In the genomic region with DNA sequence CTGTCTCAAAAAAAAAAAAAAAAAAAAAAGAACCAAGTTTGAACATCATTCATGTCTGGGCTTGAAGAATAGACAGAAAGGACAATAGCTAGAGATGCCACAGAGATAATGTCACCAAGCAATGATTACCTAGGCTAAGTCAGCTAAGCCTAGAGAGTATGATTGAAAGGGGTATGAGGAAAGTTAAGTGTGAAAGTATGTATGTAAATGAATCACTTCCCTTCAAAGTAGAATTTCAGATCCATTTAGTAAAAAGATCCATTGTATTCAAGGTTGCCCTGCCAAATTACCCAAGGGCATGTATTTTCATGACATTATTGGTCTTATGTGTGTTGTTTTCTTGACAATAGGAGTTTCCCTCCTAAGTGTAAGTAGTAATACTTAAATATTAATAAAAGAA, we compare ENCODE assay signal across 18 cellular contexts. TPM values are rescaled to one million over a fixed set of nuclear protein-coding genes. Genes with fewer than 3 reads are reported as not detected.
DNase-seq lines count a peak whose midpoint lies in the region; ATAC-seq and TF ChIP-seq lines count a peak whose summit lies in the region.
"Had no signal": no experiment of that assay in that cellular context is flagged by ENCODE, and none has a peak within 500 bp of the region (broad histone marks: within the 10 kb centered on the region; RNA-seq: fewer than 3 reads in every experiment).

No MANE protein-coding gene starts in this region.

- TF ChIP-seq POLR2A in thyroid gland (IDR thresholded peaks at IDR 0.05): no peak

- H3K27ac ChIP-seq in foreskin keratinocyte: peak overlapping the region; percentile 16
- no peak overlapping the region for H3K27ac ChIP-seq in thyroid gland
- no peak overlapping the region for H3K27ac ChIP-seq in substantia nigra (ENCODE audit: low read depth, low read length, poor library complexity, severe bottlenecking)
- H3K27ac ChIP-seq: BLaER1 treated with 17β-estradiol and CSF1 and Interleukin-3, amounts not matched to agents 10 nM and 100 nM; esophagus squamous epithelium; suprapubic skin had no signal

- no peaks in the 10 kb centered on the region for H3K36me3 ChIP-seq in thyroid gland
- H3K36me3 ChIP-seq: BLaER1 treated with 17β-estradiol and CSF1 and Interleukin-3, amounts not matched to agents 10 nM and 100 nM; esophagus squamous epithelium; suprapubic skin had no signal

- H3K27me3 ChIP-seq in foreskin keratinocyte (no peaks in the 10 kb centered on the region), thyroid gland (no peaks in the 10 kb centered on the region)
- H3K27me3 ChIP-seq: BLaER1 treated with 17β-estradiol and CSF1 and Interleukin-3, amounts not matched to agents 10 nM and 100 nM; suprapubic skin had no signal

- H3K4me3 ChIP-seq in thyroid gland (replicated peaks in 1 of 3): no peak overlapping the region
- H3K4me3 ChIP-seq: BLaER1 treated with 17β-estradiol and CSF1 and Interleukin-3, amounts not matched to agents 10 nM and 100 nM; esophagus squamous epithelium; suprapubic skin had no signal

- peak; percentile 50 for ATAC-seq in GM18508 (IDR thresholded peaks at IDR 0.05; ENCODE audit: insufficient read depth, unreplicated experiment)
- ATAC-seq in GM21423 (IDR thresholded peaks at IDR 0.05; ENCODE audit: unreplicated experiment): peak; percentile 81
- ATAC-seq in foreskin keratinocyte: peak; percentile 99

- TF ChIP-seq CTCF in foreskin keratinocyte (conservative IDR thresholded peaks at IDR 0.05) (no peak), thyroid gland (IDR thresholded peaks at IDR 0.05) (no peak)

- H3K9me3 ChIP-seq in thyroid gland: no peaks in the 10 kb centered on the region
- H3K9me3 ChIP-seq: esophagus squamous epithelium, suprapubic skin had no signal

- DNase-seq in HPDE6-E6E7 (ENCODE audit: extremely low spot score): peak; percentile 85
- DNase-seq in foreskin keratinocyte: peak; percentile 98 to 99
- no peak for DNase-seq in stimulated activated CD4-positive, alpha-beta T cell treated with anti-CD3 and anti-CD28 coated beads, Interleukin-4, amount 100 ng/mL, for 24 hours
- DNase-seq in thyroid gland: no peak
- DNase-seq in substantia nigra (lab: John Stamatoyannopoulos, UW): no peak
- no peak for DNase-seq in ecto neural progenitor cell (ENCODE audit: low spot score)
- DNase-seq: activated naive CD8-positive, alpha-beta T cell treated with anti-CD3 and anti-CD28 coated beads for 36 hours; esophagus squamous epithelium; GDM1; H9; KG1; NCI-H1694 treated with DMSO at 0.1 percent for 48 hours; NCI-H748 treated with DMSO at 0.1 percent for 48 hours; Right ventricle myocardium superior had no signal

- intact Hi-C loops in thyroid gland (cut with DNase I): no loop called here

- H3K4me1 ChIP-seq in foreskin keratinocyte (peaks cover 35% of the 10 kb centered on the region), thyroid gland (peaks cover 18 to 19% of the 10 kb centered on the region in 2 donors)
- H3K4me1 ChIP-seq: BLaER1 treated with 17β-estradiol and CSF1 and Interleukin-3, amounts not matched to agents 10 nM and 100 nM; esophagus squamous epithelium; suprapubic skin had no signal

RNA-seq across cellular contexts. Expression of a gene that starts 34.1 kb away (rescaled TPM):
- 22.5 and 25.6 TPM in 2 replicates for total RNA-seq in foreskin keratinocyte
- 4.0 and 4.7 TPM in 2 replicates for polyA plus RNA-seq in foreskin keratinocyte
- total RNA-seq in thyroid gland: 100 to 1,000 TPM in 2 of 4 donors, 10 to 100 TPM in 2; 74.4 to 119 (median 93.5) TPM

Comparison
In these comparisons a context has a peak if more than half of its experiments do, and no peak if none do; other contexts are left out.
1. DNase-seq: peak in HPDE6-E6E7 (single experiment) and foreskin keratinocyte (2 of 2); none in stimulated activated CD4-positive, alpha-beta T cell treated with anti-CD3 and anti-CD28 coated beads, Interleukin-4, amount 100 ng/mL, for 24 hours (single experiment), thyroid gland (0 of 2), substantia nigra (0 of 49) and ecto neural progenitor cell (single experiment).
2. Peak in every context shown above with its lines, with median percentiles within 50 percentile points of each other: ATAC-seq.